Comparison of ENCODE assay signal across 15 cellular contexts in genomic region chr6:51928320-51928719, GRCh38.
DNase-seq lines count a peak whose midpoint lies in the region; ATAC-seq, FAIRE-seq and TF ChIP-seq lines count a peak whose summit lies in the region.
"Had no signal": no experiment of that assay in that cellular context is flagged by ENCODE, and none has a peak within 500 bp of the region (broad histone marks: within the 10 kb centered on the region; RNA-seq: fewer than 3 reads in every experiment).

No MANE protein-coding gene starts in this region.

- H3K36me3 Mint-ChIP-seq in MCF 10A (ENCODE audit: insufficient read depth, unreplicated experiment) = no peaks in the 10 kb centered on the region
- H3K36me3 Mint-ChIP-seq: activated naive CD8-positive, alpha-beta T cell treated with anti-CD3 and anti-CD28 coated beads for 36 hours had no signal

- POLR2A ChIA-PET in MCF 10A (lab: Yijun Ruan, JAX) = interaction anchor here (0.7 kb wide), 1 partner anchor 1981 kb away, joined by 3 read pairs; no protein-coding TSS in a partner anchor

- H3K27ac Mint-ChIP-seq in MCF 10A (ENCODE audit: low read depth, unreplicated experiment) = no peak overlapping the region
- H3K27ac Mint-ChIP-seq: activated naive CD8-positive, alpha-beta T cell treated with anti-CD3 and anti-CD28 coated beads for 36 hours had no signal

- peak; percentile 72 for FAIRE-seq in GM18507 (lab: Jason Lieb, UNC)

- intact Hi-C loops in cardiac septum (cut with DNase I) (no loop called here), MCF 10A (cut with micrococcal nuclease) (no loop called here)

- CTCF ChIA-PET in MCF 10A (lab: Yijun Ruan, JAX) = interaction anchor here (0.6 to 1.4 kb wide), 5 partner anchors 22 to 690 kb away, joined by 3 to 5 read pairs (median 3); no protein-coding TSS in a partner anchor

- DNase-seq in GM18507 (ENCODE audit: extremely low spot score, insufficient read length, low read depth) (no peak), cardiac septum (ENCODE audit: low spot score) (no peak), RPMI8226 (no peak), MCF 10A (ENCODE audit: unreplicated experiment) (no peak)
- DNase-seq in activated CD8-positive, alpha-beta memory T cell treated with anti-CD3 and anti-CD28 coated beads, Interleukin-2, amount 50 U/mL, for 4 hours = no peak
- DNase-seq: activated naive CD8-positive, alpha-beta T cell treated with anti-CD3 and anti-CD28 coated beads for 36 hours; DND-41; mesenchymal stem cell; NCI-H446; Peyer's patch; stimulated activated CD4-positive, alpha-beta T cell treated with anti-CD3 and anti-CD28 coated beads, Interleukin-1b, Interleukin-23, amount 100 ng/mL, for 48 hours; stimulated activated naive CD8-positive, alpha-beta T cell treated with anti-CD3 and anti-CD28 coated beads, Interleukin-15, Interleukin-2, amounts not matched to agents 100 U/mL and 50 U/mL, for 24 hours had no signal

- H3K9me3 Mint-ChIP-seq in MCF 10A (ENCODE audit: unreplicated experiment) = peaks cover 7% of the 10 kb centered on the region
- H3K9me3 Mint-ChIP-seq: activated naive CD8-positive, alpha-beta T cell treated with anti-CD3 and anti-CD28 coated beads for 36 hours had no signal

- H3K27me3 Mint-ChIP-seq in MCF 10A (ENCODE audit: insufficient read depth, unreplicated experiment) = peaks cover 23% of the 10 kb centered on the region
- H3K27me3 Mint-ChIP-seq: activated naive CD8-positive, alpha-beta T cell treated with anti-CD3 and anti-CD28 coated beads for 36 hours had no signal

- H3K4me1 Mint-ChIP-seq in MCF 10A (ENCODE audit: insufficient read depth, unreplicated experiment) = no peaks in the 10 kb centered on the region
- H3K4me1 Mint-ChIP-seq: activated naive CD8-positive, alpha-beta T cell treated with anti-CD3 and anti-CD28 coated beads for 36 hours had no signal

- TF ChIP-seq CTCF in MCF 10A (IDR thresholded peaks at IDR 0.05; ENCODE audit: unreplicated experiment) = no peak

- ATAC-seq in GM19468 (IDR thresholded peaks at IDR 0.05; ENCODE audit: extremely low read depth, unreplicated experiment) (peak; percentile 13), HG02885 (IDR thresholded peaks at IDR 0.05; ENCODE audit: poor library complexity, unreplicated experiment) (peak; percentile 77), HG03571 (IDR thresholded peaks at IDR 0.05; ENCODE audit: unreplicated experiment) (peak; percentile 78)
- ATAC-seq: stimulated activated naive CD8-positive, alpha-beta T cell treated with anti-CD3 and anti-CD28 coated beads, Interleukin-15, Interleukin-2, amounts not matched to agents 100 U/mL and 50 U/mL, for 24 hours had no signal

- no peak overlapping the region for H3K4me3 Mint-ChIP-seq in MCF 10A (ENCODE audit: unreplicated experiment)
- H3K4me3 Mint-ChIP-seq: activated naive CD8-positive, alpha-beta T cell treated with anti-CD3 and anti-CD28 coated beads for 36 hours had no signal

- no TSS peak for BruUV-seq in MCF 10A (replicated peaks; lab: Mats Ljungman, UMichigan)

Comparison
In these comparisons a context has a peak if more than half of its experiments do, and no peak if none do; other contexts are left out.
1. ATAC-seq: peak in every context shown above with its lines; median percentile 78 in HG03571; 77 in HG02885; 13 in GM19468.